In the genomic region with DNA sequence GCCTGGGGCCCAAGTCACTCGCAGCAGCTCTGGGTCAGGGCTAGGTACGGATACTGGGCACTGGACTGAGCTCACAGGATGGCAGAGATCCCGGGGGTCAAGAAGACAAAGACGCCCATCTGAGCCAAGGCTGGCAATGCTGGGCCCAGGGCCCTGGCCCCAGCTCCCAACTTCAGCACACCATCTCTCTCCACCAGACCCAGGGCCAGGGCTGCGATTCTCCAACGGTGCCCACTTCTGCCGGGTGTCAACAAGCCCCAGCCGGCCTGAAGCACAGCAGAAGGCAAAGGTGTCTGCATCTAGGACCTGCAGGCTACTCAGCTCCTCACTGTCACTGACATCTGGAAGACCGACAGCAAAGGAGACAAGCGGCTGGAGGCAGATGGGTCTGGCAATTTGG, we compare ENCODE assay signal across 18 cellular contexts.
"Had no signal": no experiment of that assay in that cellular context is flagged by ENCODE, and none has a peak within 500 bp of the region (broad histone marks: within the 10 kb centered on the region; RNA-seq: fewer than 3 reads in every experiment).

No MANE protein-coding gene starts in this region.

- H3K9me3 ChIP-seq: adrenal gland, colonic mucosa, left lung, right atrium auricular region, SJSA1 had no signal

- H3K4me3 Mint-ChIP-seq: activated naive CD4-positive, alpha-beta T cell treated with anti-CD3 and anti-CD28 coated beads for 36 hours; activated T-cell treated with anti-CD3 and anti-CD28 coated beads, Interleukin-2, amount 50 U/mL, for 72 hours; naive thymus-derived CD8-positive, alpha-beta T cell; stimulated activated naive CD8-positive, alpha-beta T cell treated with anti-CD3 and anti-CD28 coated beads, Interleukin-15, amount 100 ng/mL, for 72 hours; type B pancreatic cell had no signal

- H3K27me3 Mint-ChIP-seq: naive thymus-derived CD8-positive, alpha-beta T cell; progenitor cell of endocrine pancreas; stimulated activated naive CD8-positive, alpha-beta T cell treated with anti-CD3 and anti-CD28 coated beads, Interleukin-15, amount 100 ng/mL, for 72 hours; type B pancreatic cell had no signal

- H3K4me1 ChIP-seq: colonic mucosa, SJSA1 had no signal

- H3K27ac ChIP-seq: adrenal gland, colonic mucosa, left lung, right atrium auricular region, SJSA1 had no signal

- H3K9me3 Mint-ChIP-seq: activated naive CD4-positive, alpha-beta T cell treated with anti-CD3 and anti-CD28 coated beads for 36 hours; activated T-cell treated with anti-CD3 and anti-CD28 coated beads, Interleukin-2, amount 50 U/mL, for 72 hours; naive thymus-derived CD8-positive, alpha-beta T cell; stimulated activated naive CD8-positive, alpha-beta T cell treated with anti-CD3 and anti-CD28 coated beads, Interleukin-15, amount 100 ng/mL, for 72 hours; type B pancreatic cell had no signal

- DNase-seq: activated CD4-positive, alpha-beta T cell treated with anti-CD3 and anti-CD28 coated beads for 1 hour; activated CD4-positive, alpha-beta T cell treated with anti-CD3 and anti-CD28 coated beads, Interleukin-2, amount 50 U/mL, for 4 hours; activated naive CD4-positive, alpha-beta T cell treated with anti-CD3 and anti-CD28 coated beads for 36 hours; activated T-cell treated with anti-CD3 and anti-CD28 coated beads, Interleukin-2, amount 50 U/mL, for 72 hours; adrenal gland; colonic mucosa; foreskin fibroblast; hippocampal formation; left lung; mesenchymal stem cell; naive thymus-derived CD8-positive, alpha-beta T cell; stimulated activated naive CD8-positive, alpha-beta T cell treated with anti-CD3 and anti-CD28 coated beads, Interleukin-15, amount 100 ng/mL, for 72 hours; SW 1271 had no signal

- ATAC-seq: activated T-cell treated with anti-CD3 and anti-CD28 coated beads, Interleukin-2, amount 50 U/mL, for 72 hours; left lung; naive thymus-derived CD8-positive, alpha-beta T cell; stimulated activated naive CD8-positive, alpha-beta T cell treated with anti-CD3 and anti-CD28 coated beads, Interleukin-15, amount 100 ng/mL, for 72 hours had no signal

- H3K27me3 ChIP-seq: adrenal gland, colonic mucosa, left lung, right atrium auricular region, SJSA1 had no signal

- H3K4me3 ChIP-seq: adrenal gland, colonic mucosa, left lung, right atrium auricular region, SJSA1, smooth muscle cell had no signal

- H3K27ac Mint-ChIP-seq: activated naive CD4-positive, alpha-beta T cell treated with anti-CD3 and anti-CD28 coated beads for 36 hours; activated T-cell treated with anti-CD3 and anti-CD28 coated beads, Interleukin-2, amount 50 U/mL, for 72 hours; progenitor cell of endocrine pancreas; type B pancreatic cell had no signal
